In genomic region chr16:24102120-24102740, GRCh38 we compare ENCODE assay signal across 1 cellular context.
TF ChIP-seq lines count a peak whose summit lies in the region.

No MANE protein-coding gene starts in this region.

TF ChIP-seq in WTC11, 78 proteins besides CTCF, POLR2A, EP300 and RAD21 (continued from another document):
- TF ChIP-seq STAT6 (CRISPR knock-in tag; conservative IDR thresholded peaks at IDR 0.05; ENCODE audit: low read depth) = no peak
- TF ChIP-seq CBFB (CRISPR knock-in tag; IDR thresholded peaks at IDR 0.05; ENCODE audit: low read depth) = no peak
- no peak for TF ChIP-seq MLX (CRISPR knock-in tag; IDR thresholded peaks at IDR 0.05)
- no peak for TF ChIP-seq SOX15 (CRISPR knock-in tag; IDR thresholded peaks at IDR 0.05)
